Comparison of ENCODE assay signal across 1 cellular context in the genomic region with DNA sequence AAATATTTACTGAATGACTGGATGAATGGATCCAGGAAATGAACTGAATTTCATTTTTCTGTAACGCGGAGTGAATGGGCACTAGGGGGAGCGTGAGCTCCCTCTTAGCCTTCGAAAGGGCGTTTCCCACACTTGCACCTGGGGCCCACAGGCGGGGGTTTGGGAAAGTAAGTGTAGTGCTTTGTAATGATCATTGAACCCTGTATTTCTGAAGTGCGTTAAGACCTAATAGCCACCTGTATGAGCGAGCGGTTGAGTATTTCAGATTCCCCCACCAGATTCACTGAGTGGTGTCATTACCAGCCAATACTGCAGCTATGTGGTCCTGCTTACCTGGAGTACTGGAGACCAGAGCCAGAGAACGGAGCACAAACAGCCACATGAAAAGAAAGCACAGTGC.
TF ChIP-seq lines count a peak whose summit lies in the region.

No MANE protein-coding gene starts in this region.

TF ChIP-seq in HepG2, 621 proteins besides CTCF, POLR2A, EP300 and RAD21:
- TF ChIP-seq, protein P1, sequence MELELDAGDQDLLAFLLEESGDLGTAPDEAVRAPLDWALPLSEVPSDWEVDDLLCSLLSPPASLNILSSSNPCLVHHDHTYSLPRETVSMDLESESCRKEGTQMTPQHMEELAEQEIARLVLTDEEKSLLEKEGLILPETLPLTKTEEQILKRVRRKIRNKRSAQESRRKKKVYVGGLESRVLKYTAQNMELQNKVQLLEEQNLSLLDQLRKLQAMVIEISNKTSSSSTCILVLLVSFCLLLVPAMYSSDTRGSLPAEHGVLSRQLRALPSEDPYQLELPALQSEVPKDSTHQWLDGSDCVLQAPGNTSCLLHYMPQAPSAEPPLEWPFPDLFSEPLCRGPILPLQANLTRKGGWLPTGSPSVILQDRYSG (CRISPR knock-in tag; IDR thresholded peaks at IDR 0.05), result no peak
- TF ChIP-seq TBX2 (CRISPR knock-in tag; IDR thresholded peaks at IDR 0.05; ENCODE audit: borderline replicate concordance) (peak; percentile 20; the same call in 1 of the 2 replicates), ZNF543 (CRISPR knock-in tag; IDR thresholded peaks at IDR 0.05) (no peak), ZNF44 (CRISPR knock-in tag; IDR thresholded peaks at IDR 0.05) (no peak), SAFB2 (CRISPR knock-in tag; IDR thresholded peaks at IDR 0.05; ENCODE audit: borderline replicate concordance, low read depth) (no peak), ZNF605 (CRISPR knock-in tag; IDR thresholded peaks at IDR 0.05) (no peak), ZIK1 (CRISPR knock-in tag; IDR thresholded peaks at IDR 0.05; ENCODE audit: borderline replicate concordance, low read depth) (no peak), ZSCAN9 (CRISPR knock-in tag; IDR thresholded peaks at IDR 0.05; ENCODE audit: borderline replicate concordance) (no peak), NFIB (CRISPR knock-in tag; IDR thresholded peaks at IDR 0.05; ENCODE audit: borderline replicate concordance) (no peak), ATM (IDR thresholded peaks at IDR 0.05; ENCODE audit: borderline replicate concordance) (no peak), ELF3 (CRISPR knock-in tag; IDR thresholded peaks at IDR 0.05) (peak; percentile 82), KLF12 (CRISPR knock-in tag; IDR thresholded peaks at IDR 0.05; ENCODE audit: borderline replicate concordance) (peak; percentile 82; the same call in 1 of the 2 replicates), POLR2G (IDR thresholded peaks at IDR 0.05; ENCODE audit: low read depth, low read length) (no peak), ZNF317 (CRISPR knock-in tag; IDR thresholded peaks at IDR 0.05) (no peak), ELF1 (CRISPR knock-in tag; IDR thresholded peaks at IDR 0.05) (peak; percentile 18; the same call in 1 of the 2 replicates), SMC3 (IDR thresholded peaks at IDR 0.05; ENCODE audit: low read length) (peak; percentile 58), STAG1 (CRISPR knock-in tag; IDR thresholded peaks at IDR 0.05) (peak; percentile 61)
- TF ChIP-seq, protein P2, sequence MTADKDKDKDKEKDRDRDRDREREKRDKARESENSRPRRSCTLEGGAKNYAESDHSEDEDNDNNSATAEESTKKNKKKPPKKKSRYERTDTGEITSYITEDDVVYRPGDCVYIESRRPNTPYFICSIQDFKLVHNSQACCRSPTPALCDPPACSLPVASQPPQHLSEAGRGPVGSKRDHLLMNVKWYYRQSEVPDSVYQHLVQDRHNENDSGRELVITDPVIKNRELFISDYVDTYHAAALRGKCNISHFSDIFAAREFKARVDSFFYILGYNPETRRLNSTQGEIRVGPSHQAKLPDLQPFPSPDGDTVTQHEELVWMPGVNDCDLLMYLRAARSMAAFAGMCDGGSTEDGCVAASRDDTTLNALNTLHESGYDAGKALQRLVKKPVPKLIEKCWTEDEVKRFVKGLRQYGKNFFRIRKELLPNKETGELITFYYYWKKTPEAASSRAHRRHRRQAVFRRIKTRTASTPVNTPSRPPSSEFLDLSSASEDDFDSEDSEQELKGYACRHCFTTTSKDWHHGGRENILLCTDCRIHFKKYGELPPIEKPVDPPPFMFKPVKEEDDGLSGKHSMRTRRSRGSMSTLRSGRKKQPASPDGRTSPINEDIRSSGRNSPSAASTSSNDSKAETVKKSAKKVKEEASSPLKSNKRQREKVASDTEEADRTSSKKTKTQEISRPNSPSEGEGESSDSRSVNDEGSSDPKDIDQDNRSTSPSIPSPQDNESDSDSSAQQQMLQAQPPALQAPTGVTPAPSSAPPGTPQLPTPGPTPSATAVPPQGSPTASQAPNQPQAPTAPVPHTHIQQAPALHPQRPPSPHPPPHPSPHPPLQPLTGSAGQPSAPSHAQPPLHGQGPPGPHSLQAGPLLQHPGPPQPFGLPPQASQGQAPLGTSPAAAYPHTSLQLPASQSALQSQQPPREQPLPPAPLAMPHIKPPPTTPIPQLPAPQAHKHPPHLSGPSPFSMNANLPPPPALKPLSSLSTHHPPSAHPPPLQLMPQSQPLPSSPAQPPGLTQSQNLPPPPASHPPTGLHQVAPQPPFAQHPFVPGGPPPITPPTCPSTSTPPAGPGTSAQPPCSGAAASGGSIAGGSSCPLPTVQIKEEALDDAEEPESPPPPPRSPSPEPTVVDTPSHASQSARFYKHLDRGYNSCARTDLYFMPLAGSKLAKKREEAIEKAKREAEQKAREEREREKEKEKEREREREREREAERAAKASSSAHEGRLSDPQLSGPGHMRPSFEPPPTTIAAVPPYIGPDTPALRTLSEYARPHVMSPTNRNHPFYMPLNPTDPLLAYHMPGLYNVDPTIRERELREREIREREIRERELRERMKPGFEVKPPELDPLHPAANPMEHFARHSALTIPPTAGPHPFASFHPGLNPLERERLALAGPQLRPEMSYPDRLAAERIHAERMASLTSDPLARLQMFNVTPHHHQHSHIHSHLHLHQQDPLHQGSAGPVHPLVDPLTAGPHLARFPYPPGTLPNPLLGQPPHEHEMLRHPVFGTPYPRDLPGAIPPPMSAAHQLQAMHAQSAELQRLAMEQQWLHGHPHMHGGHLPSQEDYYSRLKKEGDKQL (CRISPR knock-in tag; IDR thresholded peaks at IDR 0.05; ENCODE audit: low read depth), result no peak
- TF ChIP-seq, protein P3, sequence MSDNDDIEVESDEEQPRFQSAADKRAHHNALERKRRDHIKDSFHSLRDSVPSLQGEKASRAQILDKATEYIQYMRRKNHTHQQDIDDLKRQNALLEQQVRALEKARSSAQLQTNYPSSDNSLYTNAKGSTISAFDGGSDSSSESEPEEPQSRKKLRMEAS (IDR thresholded peaks at IDR 0.05), result no peak
- TF ChIP-seq, protein P4, sequence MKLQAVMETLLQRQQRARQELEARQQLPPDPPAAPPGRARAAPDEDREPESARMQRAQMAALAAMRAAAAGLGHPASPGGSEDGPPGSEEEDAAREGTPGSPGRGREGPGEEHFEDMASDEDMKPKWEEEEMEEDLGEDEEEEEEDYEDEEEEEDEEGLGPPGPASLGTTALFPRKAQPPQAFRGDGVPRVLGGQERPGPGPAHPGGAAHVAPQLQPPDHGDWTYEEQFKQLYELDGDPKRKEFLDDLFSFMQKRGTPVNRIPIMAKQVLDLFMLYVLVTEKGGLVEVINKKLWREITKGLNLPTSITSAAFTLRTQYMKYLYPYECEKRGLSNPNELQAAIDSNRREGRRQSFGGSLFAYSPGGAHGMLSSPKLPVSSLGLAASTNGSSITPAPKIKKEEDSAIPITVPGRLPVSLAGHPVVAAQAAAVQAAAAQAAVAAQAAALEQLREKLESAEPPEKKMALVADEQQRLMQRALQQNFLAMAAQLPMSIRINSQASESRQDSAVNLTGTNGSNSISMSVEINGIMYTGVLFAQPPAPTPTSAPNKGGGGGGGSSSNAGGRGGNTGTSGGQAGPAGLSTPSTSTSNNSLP (IDR thresholded peaks at IDR 0.05; ENCODE audit: low read depth, low read length), result 0 out of 2 replicates have a peak, but pooled peaks have one; percentile 15
